ENCODE assay signal across 14 cellular contexts in the genomic region with DNA sequence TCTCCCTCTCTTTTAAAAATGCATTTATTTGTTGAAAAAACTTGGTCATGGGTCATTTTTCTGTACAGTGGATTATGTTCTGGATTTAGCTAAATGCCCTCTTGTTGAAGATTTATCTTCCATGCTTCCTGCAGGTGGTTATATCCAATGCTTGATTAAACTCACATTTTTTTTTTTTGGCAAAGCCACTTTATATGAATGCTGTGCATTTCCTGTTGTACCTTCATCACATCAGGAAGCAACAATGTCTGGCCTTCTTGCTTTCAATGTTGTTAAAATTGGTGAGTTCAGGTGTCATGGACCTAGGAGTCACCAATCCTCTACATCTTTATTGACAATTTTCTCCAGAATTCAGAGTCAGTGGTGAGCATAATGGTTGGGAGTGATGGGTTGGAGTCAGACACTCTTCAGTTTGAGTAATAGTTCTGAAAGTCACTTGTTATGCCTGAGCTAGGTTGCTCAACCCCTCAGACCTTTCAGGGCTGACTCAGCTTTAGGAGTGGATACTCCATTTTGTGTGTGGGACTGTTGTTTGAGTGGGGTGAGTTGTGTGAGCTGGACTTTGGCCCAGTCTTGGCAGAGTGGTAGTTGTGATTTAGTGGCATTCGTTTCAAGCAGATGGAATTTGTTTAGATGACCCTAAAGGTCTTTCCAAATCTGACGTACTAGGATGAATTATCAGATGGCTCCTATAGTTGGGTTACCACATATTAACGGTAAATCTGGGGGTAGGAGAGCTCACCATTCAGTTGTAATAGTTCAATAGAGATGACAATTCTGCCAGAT.
A peak's percentile ranks its signal among the peaks of the same experiment; 100 is the strongest.
DNase-seq lines count a peak whose midpoint lies in the region; ATAC-seq and TF ChIP-seq lines count a peak whose summit lies in the region.
"Had no signal": no experiment of that assay in that cellular context is flagged by ENCODE, and none has a peak within 500 bp of the region (broad histone marks: within the 10 kb centered on the region; RNA-seq: fewer than 3 reads in every experiment).

No MANE protein-coding gene starts in this region.

- TF ChIP-seq CTCF in fibroblast of mammary gland (conservative IDR thresholded peaks at IDR 0.05; ENCODE audit: control insufficient read depth, insufficient read depth, low read depth, low read length) (no peak), MM.1S (IDR thresholded peaks at IDR 0.05; ENCODE audit: low read length) (no peak), CD14-positive monocyte (IDR thresholded peaks at IDR 0.05) (no peak)

- H3K4me3 ChIP-seq in fibroblast of mammary gland (ENCODE audit: control insufficient read depth, low read depth, low read length), result no peak overlapping the region
- H3K4me3 ChIP-seq in MM.1S (ENCODE audit: low read length), result no peak overlapping the region
- H3K4me3 ChIP-seq: SK-N-MC had no signal

- no peaks in the 10 kb centered on the region for H3K27me3 ChIP-seq in MM.1S (replicated peaks; ENCODE audit: insufficient read depth, low read length)

- H3K4me3 Mint-ChIP-seq in CD14-positive monocyte, result no peak overlapping the region
- H3K4me3 Mint-ChIP-seq: activated CD4-positive, alpha-beta T cell treated with anti-CD3 and anti-CD28 coated beads, Interleukin-2, amount 10 ng/mL, durations not matched to agents 24 days and 14 days; activated naive CD8-positive, alpha-beta T cell treated with anti-CD3 and anti-CD28 coated beads, Interleukin-2, amount 10 ng/mL, durations not matched to agents 7 days and 5 days; neural crest cell had no signal

- H3K36me3 Mint-ChIP-seq in CD14-positive monocyte, result no peaks in the 10 kb centered on the region

- H3K27me3 Mint-ChIP-seq in CD14-positive monocyte (ENCODE audit: low read depth in 3 of 3), result peaks cover 7 to 15% (median 8%) of the 10 kb centered on the region in 3 donors

- H4K20me1 ChIP-seq in MM.1S (ENCODE audit: insufficient read depth, low read length), result no peaks in the 10 kb centered on the region

- H2AFZ ChIP-seq in MM.1S (ENCODE audit: low read length), result no peak overlapping the region

- H3K4me1 ChIP-seq in MM.1S (ENCODE audit: low read length), result no peaks in the 10 kb centered on the region

- H3K4me1 Mint-ChIP-seq in CD14-positive monocyte, result no peaks in the 10 kb centered on the region
- H3K4me1 Mint-ChIP-seq: activated CD4-positive, alpha-beta T cell treated with anti-CD3 and anti-CD28 coated beads, Interleukin-2, amount 10 ng/mL, durations not matched to agents 24 days and 14 days; neural crest cell had no signal

- no peaks in the 10 kb centered on the region for H3K79me2 ChIP-seq in MM.1S (ENCODE audit: low read length)

- no peak overlapping the region for H3K27ac Mint-ChIP-seq in CD14-positive monocyte
- H3K27ac Mint-ChIP-seq: activated CD4-positive, alpha-beta T cell treated with anti-CD3 and anti-CD28 coated beads, Interleukin-2, amount 10 ng/mL, durations not matched to agents 24 days and 14 days; activated naive CD8-positive, alpha-beta T cell treated with anti-CD3 and anti-CD28 coated beads, Interleukin-2, amount 10 ng/mL, durations not matched to agents 7 days and 5 days had no signal

- H3K9me3 ChIP-seq in MM.1S (replicated peaks; ENCODE audit: insufficient read depth, low read length), result no peaks in the 10 kb centered on the region

- no peaks in the 10 kb centered on the region for H3K9me2 ChIP-seq in MM.1S (replicated peaks; ENCODE audit: insufficient read depth, low read length)

- H3F3A ChIP-seq in MM.1S (ENCODE audit: insufficient read depth, low read length), result no peaks in the 10 kb centered on the region

- no peaks in the 10 kb centered on the region for H3K9me3 Mint-ChIP-seq in CD14-positive monocyte
- H3K9me3 Mint-ChIP-seq: activated CD4-positive, alpha-beta T cell treated with anti-CD3 and anti-CD28 coated beads, Interleukin-2, amount 10 ng/mL, durations not matched to agents 24 days and 14 days; activated naive CD8-positive, alpha-beta T cell treated with anti-CD3 and anti-CD28 coated beads, Interleukin-2, amount 10 ng/mL, durations not matched to agents 7 days and 5 days; neural crest cell had no signal

- DNase-seq in Daoy (ENCODE audit: low read depth), result peak; percentile 52
- DNase-seq in M059J (ENCODE audit: low read depth), result peak; percentile 97
- peak; percentile 100 for DNase-seq in fibroblast of mammary gland (ENCODE audit: low read depth)
- peak; percentile 65 for DNase-seq in renal cortical epithelial cell (ENCODE audit: low read depth)
- DNase-seq in NCI-H446 (lab: John Stamatoyannopoulos, UW), result no peak
- no peak for DNase-seq in MM.1S
- no peak for DNase-seq in CD14-positive monocyte (ENCODE audit: low spot score)
- DNase-seq: activated CD4-positive, alpha-beta T cell treated with anti-CD3 and anti-CD28 coated beads, Interleukin-2, amount 10 ng/mL, durations not matched to agents 24 days and 14 days; activated naive CD8-positive, alpha-beta T cell treated with anti-CD3 and anti-CD28 coated beads, Interleukin-2, amount 10 ng/mL, durations not matched to agents 7 days and 5 days; NCI-H524 treated with DMSO at 0.1 percent for 48 hours; stimulated activated CD4-positive, alpha-beta T cell treated with anti-CD3 and anti-CD28 coated beads, Interleukin-4, amount 100 ng/mL, for 24 hours had no signal

- no peak overlapping the region for H3K4me2 ChIP-seq in MM.1S (ENCODE audit: low read depth, low read length)

- no peak for ATAC-seq in GM21528 (IDR thresholded peaks at IDR 0.05; ENCODE audit: low FRiP score, unreplicated experiment)

- H3K9ac ChIP-seq in MM.1S (ENCODE audit: low read length), result no peak overlapping the region

- H3K36me3 ChIP-seq in MM.1S (replicated peaks; ENCODE audit: insufficient read depth, low read length), result no peaks in the 10 kb centered on the region

- intact Hi-C loops in CD14-positive monocyte (cut with micrococcal nuclease), result no loop called here

- H3K27ac ChIP-seq in MM.1S (ENCODE audit: low read length), result no peak overlapping the region
- H3K27ac ChIP-seq: SK-N-MC had no signal

Comparison
In these comparisons a context has a peak if more than half of its experiments do, and no peak if none do; other contexts are left out.
1. DNase-seq: peak in Daoy (single experiment), M059J (single experiment), fibroblast of mammary gland (single experiment) and renal cortical epithelial cell (single experiment); none in NCI-H446 (0 of 2), MM.1S (single experiment) and CD14-positive monocyte (single experiment).